In the genomic region with DNA sequence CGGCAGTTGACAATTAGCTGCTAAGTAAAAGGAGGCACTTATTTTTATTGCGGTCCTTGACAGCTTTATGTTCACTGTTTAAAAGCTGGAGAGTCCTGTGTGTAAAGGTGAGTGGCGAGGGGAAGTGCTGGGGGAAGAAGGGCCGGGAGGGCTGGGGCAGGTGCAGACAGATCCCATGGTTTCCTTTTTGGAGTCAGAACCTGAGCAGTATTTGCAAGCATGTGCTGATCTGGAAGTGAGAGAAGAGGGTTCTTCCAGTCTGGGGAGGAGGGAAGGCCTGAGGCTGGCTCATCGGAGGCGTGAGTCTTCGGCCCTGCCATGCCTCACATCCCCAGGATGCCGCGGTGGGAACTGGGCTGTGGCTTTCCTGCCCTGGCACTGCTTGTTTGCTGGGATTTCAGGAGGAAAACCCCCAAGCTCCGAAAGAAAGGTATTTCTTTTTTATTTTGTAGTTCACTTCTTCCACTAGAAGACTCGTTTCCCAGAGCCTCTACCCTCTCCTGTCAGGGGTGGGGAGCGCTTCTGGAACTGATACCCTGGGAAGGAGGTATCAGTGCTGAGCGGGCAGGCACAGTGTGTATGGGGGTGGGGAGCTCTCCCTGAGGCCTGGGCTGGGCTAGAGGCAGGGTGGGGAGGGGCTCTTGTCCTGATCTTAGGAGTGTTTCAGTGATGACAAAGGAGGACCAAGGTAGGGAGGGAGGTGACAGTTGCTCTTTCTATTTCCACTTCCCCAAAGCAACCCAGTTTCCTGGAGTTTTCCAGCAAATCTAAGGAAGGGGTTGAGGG, we compare ENCODE assay signal across 11 cellular contexts.
A peak's percentile ranks its signal among the peaks of the same experiment; 100 is the strongest.
DNase-seq lines count a peak whose midpoint lies in the region; TF ChIP-seq lines count a peak whose summit lies in the region.
"Had no signal": no experiment of that assay in that cellular context is flagged by ENCODE, and none has a peak within 500 bp of the region (broad histone marks: within the 10 kb centered on the region; RNA-seq: fewer than 3 reads in every experiment).

No MANE protein-coding gene starts in this region.

- CTCF ChIA-PET in RWPE1 (lab: Yijun Ruan, JAX): interaction anchor here (0.7 kb wide), 1 partner anchor 14 kb away, joined by 3 read pairs; no protein-coding TSS in a partner anchor
- CTCF ChIA-PET in PC-9 (lab: Charles Lee): no interaction called here

- H4K20me1 ChIP-seq in PC-9 (ENCODE audit: insufficient read depth): no peaks in the 10 kb centered on the region

- H3K27ac ChIP-seq in RWPE1 (peak overlapping the region; percentile 84), PC-9 (no peak overlapping the region)

- TF ChIP-seq CTCF in RWPE1 (conservative IDR thresholded peaks at IDR 0.05; ENCODE audit: low read depth) (no peak), PC-9 (conservative IDR thresholded peaks at IDR 0.05) (no peak)

- no peak overlapping the region for H3K4me3 Mint-ChIP-seq in activated naive CD8-positive, alpha-beta T cell
- no peak overlapping the region for H3K4me3 Mint-ChIP-seq in activated naive CD8-positive, alpha-beta T cell treated with anti-CD3 and anti-CD28 coated beads for 36 hours
- H3K4me3 Mint-ChIP-seq: HFFc6 had no signal

- H3F3A ChIP-seq in PC-9 (ENCODE audit: insufficient read depth, low read depth): no peaks in the 10 kb centered on the region

- H3K27ac Mint-ChIP-seq in activated naive CD8-positive, alpha-beta T cell: peak overlapping the region; percentile 75
- no peak overlapping the region for H3K27ac Mint-ChIP-seq in activated naive CD8-positive, alpha-beta T cell treated with anti-CD3 and anti-CD28 coated beads for 36 hours
- H3K27ac Mint-ChIP-seq: HFFc6 had no signal

- H3K79me2 ChIP-seq in PC-9 (ENCODE audit: low read depth): no peaks in the 10 kb centered on the region

- no peaks in the 10 kb centered on the region for H3K9me3 Mint-ChIP-seq in activated naive CD8-positive, alpha-beta T cell (ENCODE audit: low read depth)
- no peaks in the 10 kb centered on the region for H3K9me3 Mint-ChIP-seq in activated naive CD8-positive, alpha-beta T cell treated with anti-CD3 and anti-CD28 coated beads for 36 hours
- H3K9me3 Mint-ChIP-seq: HFFc6 had no signal

- H3K4me3 ChIP-seq in PC-9: no peak overlapping the region

- intact Hi-C loops in PC-9 (cut with micrococcal nuclease; ENCODE audit: unreplicated experiment): no loop called here

- no peaks in the 10 kb centered on the region for H3K9me3 ChIP-seq in PC-9 (ENCODE audit: insufficient read depth, low read depth)

- H3K36me3 Mint-ChIP-seq in activated naive CD8-positive, alpha-beta T cell: peaks cover 29% of the 10 kb centered on the region
- H3K36me3 Mint-ChIP-seq in activated naive CD8-positive, alpha-beta T cell treated with anti-CD3 and anti-CD28 coated beads for 36 hours: peaks cover 49% of the 10 kb centered on the region

- no peaks in the 10 kb centered on the region for H3K9me2 ChIP-seq in PC-9 (ENCODE audit: insufficient read depth)

- H3K4me1 Mint-ChIP-seq in activated naive CD8-positive, alpha-beta T cell (ENCODE audit: low read depth): peaks cover 50% of the 10 kb centered on the region
- H3K4me1 Mint-ChIP-seq in activated naive CD8-positive, alpha-beta T cell treated with anti-CD3 and anti-CD28 coated beads for 36 hours: peaks cover 30% of the 10 kb centered on the region

- no peak overlapping the region for H3K4me2 ChIP-seq in PC-9

- H3K36me3 ChIP-seq in PC-9 (ENCODE audit: low read depth): no peaks in the 10 kb centered on the region

- POLR2A ChIA-PET in RWPE1 (lab: Yijun Ruan, JAX; ENCODE audit: low non-redundant PET) (no interaction called here), PC-9 (lab: Charles Lee; ENCODE audit: unreplicated experiment) (no interaction called here)

- no peak for DNase-seq in activated naive CD8-positive, alpha-beta T cell treated with anti-CD3 and anti-CD28 coated beads for 36 hours
- peak; percentile 70 for DNase-seq in RWPE1 (ENCODE audit: low spot score)
- peak; percentile 59 for DNase-seq in iPS-NIHi7 (ENCODE audit: extremely low spot score)
- DNase-seq in D341Med (ENCODE audit: low spot score): no peak
- DNase-seq in NCI-H2171 (lab: John Stamatoyannopoulos, UW): no peak
- no peak for DNase-seq in PC-9
- no peak for DNase-seq in KG1 (lab: John Stamatoyannopoulos, UW)
- DNase-seq: HFFc6; stimulated activated CD4-positive, alpha-beta T cell treated with anti-CD3 and anti-CD28 coated beads, Interleukin-2, amount 100 ng/mL, for 48 hours; T1000 had no signal

- BruUV-seq in PC-9 (replicated peaks; lab: Mats Ljungman, UMichigan): no TSS peak

- no peaks in the 10 kb centered on the region for H3K27me3 ChIP-seq in PC-9 (ENCODE audit: insufficient read depth, low read depth)

- H2AFZ ChIP-seq in PC-9: no peak overlapping the region

- no peaks in the 10 kb centered on the region for H3K4me1 ChIP-seq in PC-9 (replicated peaks; ENCODE audit: insufficient read depth)

- H3K27me3 Mint-ChIP-seq in activated naive CD8-positive, alpha-beta T cell: no peaks in the 10 kb centered on the region
- H3K27me3 Mint-ChIP-seq in activated naive CD8-positive, alpha-beta T cell treated with anti-CD3 and anti-CD28 coated beads for 36 hours: no peaks in the 10 kb centered on the region

Comparison
In these comparisons a context has a peak if more than half of its experiments do, and no peak if none do; other contexts are left out.
1. DNase-seq: peak in RWPE1 (single experiment) and iPS-NIHi7 (single experiment); none in activated naive CD8-positive, alpha-beta T cell treated with anti-CD3 and anti-CD28 coated beads for 36 hours (single experiment), D341Med (single experiment), NCI-H2171 (single experiment), PC-9 (0 of 2) and KG1 (single experiment).